In the genomic region with DNA sequence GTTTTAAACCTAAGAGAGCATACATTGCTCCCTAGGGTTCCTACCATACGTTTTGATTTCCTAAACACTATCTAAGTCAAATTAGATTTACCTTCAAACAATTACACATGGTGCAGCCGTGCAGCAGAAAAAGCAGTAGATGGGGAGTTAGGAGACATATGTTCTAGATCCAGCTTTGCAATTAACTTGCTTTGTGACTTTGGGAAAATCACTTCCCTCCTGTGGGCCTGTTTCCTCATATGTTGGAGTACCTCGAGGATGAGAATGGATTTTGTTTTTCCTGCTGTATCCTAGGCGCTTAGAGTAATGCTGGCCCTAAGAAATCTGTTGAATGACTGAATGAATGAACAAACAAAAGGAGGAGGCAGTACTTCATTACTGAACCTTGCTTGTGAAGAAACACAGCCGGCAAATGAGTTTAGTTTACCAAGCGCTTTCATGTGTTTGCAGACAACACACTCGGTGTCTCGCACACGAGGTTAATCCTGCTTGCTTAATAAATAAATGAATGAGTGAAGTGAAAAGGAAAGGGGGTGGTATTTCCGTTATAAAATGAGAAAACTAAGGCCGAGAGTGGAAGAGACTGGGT, we compare ENCODE assay signal across 8 cellular contexts. TPM values are rescaled to one million over a fixed set of nuclear protein-coding genes. Genes with fewer than 3 reads are reported as not detected.
DNase-seq lines count a peak whose midpoint lies in the region; TF ChIP-seq lines count a peak whose summit lies in the region.

No MANE protein-coding gene starts in this region.

- H3K36me3 ChIP-seq in HUES6 (ENCODE audit: control insufficient read depth, insufficient read depth, low read length): peaks cover 66% of the 10 kb centered on the region
- peaks cover 23 to 25% of the 10 kb centered on the region in 2 donors for H3K36me3 ChIP-seq in ascending aorta
- peaks cover 4% of the 10 kb centered on the region for H3K36me3 ChIP-seq in urinary bladder (ENCODE audit: insufficient read depth)

- peak overlapping the region; percentile 75 for H3K27ac ChIP-seq in HUES6 (ENCODE audit: low read depth, low read length)
- H3K27ac ChIP-seq in ascending aorta: peak overlapping the region; percentile 76 to 77
- no peak overlapping the region for H3K27ac ChIP-seq in urinary bladder (ENCODE audit: low read depth)

- H3K4me3 ChIP-seq in HUES6 (ENCODE audit: low read depth, low read length): peak overlapping the region; percentile 99
- peak overlapping the region; percentile 67 to 91 for H3K4me3 ChIP-seq in ascending aorta
- H3K4me3 ChIP-seq in lower leg skin (ENCODE audit: low read depth, poor library complexity, severe bottlenecking): peak overlapping the region; percentile 60
- peak overlapping the region; percentile 78 for H3K4me3 ChIP-seq in urinary bladder (ENCODE audit: low read depth, low read length)

- intact Hi-C loops in ascending aorta (cut with DNase I): loop anchor here (1.0 to 5.0 kb wide), 4 partner anchors 135 to 1299 kb away; a partner anchor contains a TSS
- intact Hi-C loops in lower leg skin (cut with DNase I; ENCODE audit: low total_unique reads): no loop called here

- DNase-seq in NOMO-1 treated with DMSO at 0.1 percent for 48 hours (lab: John Stamatoyannopoulos, UW; ENCODE audit: unreplicated experiment) (peak; percentile 59), NOMO-1 treated with dmso at 0.1 percent for 144 hours (lab: John Stamatoyannopoulos, UW; ENCODE audit: unreplicated experiment) (no peak), ascending aorta (ENCODE audit: low spot score in 2 of 2) (no peak), lower leg skin (ENCODE audit: low spot score in 2 of 2) (no peak), UCSD-AML1 (lab: John Stamatoyannopoulos, UW; ENCODE audit: unreplicated experiment) (no peak)
- no peak for DNase-seq in stimulated activated naive CD4-positive, alpha-beta T cell treated with Interleukin-2 at 50 U/mL for 16 hours (lab: John Stamatoyannopoulos, UW)

- peak overlapping the region; percentile 94 for H3K9ac ChIP-seq in HUES6 (ENCODE audit: low read length)

- no peaks in the 10 kb centered on the region for H3K4me1 ChIP-seq in HUES6 (ENCODE audit: control insufficient read depth, insufficient read depth, low read length)
- H3K4me1 ChIP-seq in ascending aorta: peaks cover 0 to 15% of the 10 kb centered on the region in 2 donors
- H3K4me1 ChIP-seq in urinary bladder (ENCODE audit: insufficient read depth): peaks cover 4% of the 10 kb centered on the region

- H3K27me3 ChIP-seq in HUES6 (ENCODE audit: control insufficient read depth, insufficient read depth, low read length) (no peaks in the 10 kb centered on the region), ascending aorta (no peaks in the 10 kb centered on the region)

- no peak for TF ChIP-seq POLR2A in lower leg skin (IDR thresholded peaks at IDR 0.05)

- TF ChIP-seq CTCF in ascending aorta (IDR thresholded peaks at IDR 0.05) (no peak), lower leg skin (IDR thresholded peaks at IDR 0.05) (no peak)

- 2 to 3% methylated on average over 11 of the region's 11 CpGs for WGBS in lower leg skin, 2 donors
- WGBS in urinary bladder: 4% methylated on average over 11 of the region's 11 CpGs

- peaks cover 27% of the 10 kb centered on the region for H3K9me3 ChIP-seq in HUES6 (ENCODE audit: control insufficient read depth, insufficient read depth, low read depth, low read length)
- peaks cover 0 to 5% of the 10 kb centered on the region in 2 donors for H3K9me3 ChIP-seq in ascending aorta

RNA-seq across cellular contexts. Expression of a gene that starts 0.6 kb away (rescaled TPM):
- total RNA-seq in ascending aorta (2.6 TPM), lower leg skin (1 to 10 TPM; 3.8 to 9.3 (median 7.5) TPM), urinary bladder (26.6 TPM)
- 8.3 TPM for polyA plus RNA-seq in urinary bladder

RNA-seq across cellular contexts. Expression of a gene that starts 0.8 kb away (rescaled TPM):
- total RNA-seq in ascending aorta (30.4 TPM), lower leg skin (10 to 100 TPM; 10.2 to 12.8 (median 11.5) TPM), urinary bladder (48.3 TPM)
- polyA plus RNA-seq in urinary bladder: 9.6 TPM

RNA-seq across cellular contexts. Expression of a gene that starts 13.0 kb away (rescaled TPM):
- total RNA-seq in ascending aorta (0.53 TPM), lower leg skin (not detected), urinary bladder (not detected)
- 0.06 TPM for polyA plus RNA-seq in urinary bladder

RNA-seq across cellular contexts. Expression of a gene that starts 37.7 kb away (rescaled TPM):
- 4.8 TPM for total RNA-seq in ascending aorta
- total RNA-seq in lower leg skin: under 1 TPM in 1 of 4 donors, not detected in 3; 0.52 TPM
- total RNA-seq in urinary bladder: not detected
- 1.2 TPM for polyA plus RNA-seq in urinary bladder
